ENCODE assay signal across 10 cellular contexts in genomic region chr18:79566841-79567370, GRCh38.
DNase-seq lines count a peak whose midpoint lies in the region; FAIRE-seq and TF ChIP-seq lines count a peak whose summit lies in the region.
"Had no signal": no experiment of that assay in that cellular context is flagged by ENCODE, and none has a peak within 500 bp of the region (broad histone marks: within the 10 kb centered on the region; RNA-seq: fewer than 3 reads in every experiment).

No MANE protein-coding gene starts in this region.

- TF ChIP-seq CTCF in H1 (IDR thresholded peaks at IDR 0.05; ENCODE audit: control extremely low read depth in 1 of 3, insufficient read depth in 1 of 3, low read depth in 1 of 3, low read length in 3 of 3): no peak
- no peak for TF ChIP-seq CTCF in OCI-LY7 (conservative IDR thresholded peaks at IDR 0.05; ENCODE audit: low read length)
- no peak for TF ChIP-seq CTCF in MM.1S (IDR thresholded peaks at IDR 0.05; ENCODE audit: low read length)

- H4K5ac ChIP-seq in H1 (ENCODE audit: insufficient read length, low read depth, low read length): no peak overlapping the region

- H2BK5ac ChIP-seq in H1 (ENCODE audit: low read depth, low read length) (no peak overlapping the region), mesenchymal stem cell (ENCODE audit: low read depth, low read length, poor library complexity, severe bottlenecking) (no peak overlapping the region)

- WGBS in H1 (ENCODE audit: extremely low coverage in 1 of 2, insufficient coverage in 1 of 2, insufficient read length in 1 of 2, insufficient replicate concordance in 2 of 2, low coverage in 1 of 2, low lambda C conversion rate in 2 of 2, missing lambda C conversion rate in 1 of 2), 2 experiments: 85% methylated on average over 22 of the region's 22 CpGs; no CpG with 5 or more reads in 1 of the 2 experiments
- WGBS in mesenchymal stem cell: 94% methylated on average over 22 of the region's 22 CpGs
- 96% methylated on average over 22 of the region's 22 CpGs for WGBS in thymus

- H3K23me2 ChIP-seq in H1 (ENCODE audit: low read depth, low read length): no peaks in the 10 kb centered on the region

- FAIRE-seq in H1 (lab: Jason Lieb, UNC): no peak
- FAIRE-seq: GM18507 had no signal

- no peak overlapping the region for H3K56ac ChIP-seq in H1 (replicated peaks; ENCODE audit: insufficient read length, low read depth, low read length)

- no peak for TF ChIP-seq RAD21 in H1 (IDR thresholded peaks at IDR 0.05 in 1 of 2, conservative IDR thresholded peaks at IDR 0.05 in 1 of 2; ENCODE audit: low read depth in 2 of 2, low read length in 2 of 2)

- DNase-seq in activated effector memory CD4-positive, alpha-beta T cell treated with anti-CD3 and anti-CD28 coated beads, Interleukin-2, amount 50 U/mL, for 16 hours: peak; percentile 57
- DNase-seq in activated effector memory CD4-positive, alpha-beta T cell treated with Interleukin-2 at 50 U/mL for 16 hours: no peak
- DNase-seq in H1 (ENCODE audit: low read depth in 1 of 2, low spot score in 2 of 2): no peak
- DNase-seq in mesenchymal stem cell: no peak
- no peak for DNase-seq in OCI-LY7 (ENCODE audit: low spot score)
- no peak for DNase-seq in MM.1S
- DNase-seq in superior temporal gyrus (ENCODE audit: extremely low spot score): no peak
- DNase-seq: T-helper 1 cell had no signal

- intact Hi-C loops in OCI-LY7 (cut with micrococcal nuclease; ENCODE audit: unreplicated experiment): no loop called here

- H3K4ac ChIP-seq in H1 (replicated peaks; ENCODE audit: insufficient read length, low read depth, low read length) (no peak overlapping the region), mesenchymal stem cell (ENCODE audit: low read depth in 1 of 2, low read length in 2 of 2) (no peak overlapping the region)

- H2BK20ac ChIP-seq in H1 (ENCODE audit: low read length): no peak overlapping the region

- H2BK15ac ChIP-seq in H1 (ENCODE audit: low read length) (no peak overlapping the region), mesenchymal stem cell (ENCODE audit: low read depth, poor library complexity, severe bottlenecking) (peak overlapping the region; percentile 52)

- H3K36me3 ChIP-seq in H1 (ENCODE audit: control insufficient read depth in 2 of 4, insufficient read depth in 4 of 4, low read length in 3 of 4) (no peaks in the 10 kb centered on the region), mesenchymal stem cell (ENCODE audit: control insufficient read depth in 1 of 2, insufficient read depth in 2 of 2, low read depth in 1 of 2, low read length in 2 of 2) (no peaks in the 10 kb centered on the region), thymus (ENCODE audit: control insufficient read depth, insufficient read depth) (no peaks in the 10 kb centered on the region), OCI-LY7 (ENCODE audit: insufficient read depth, low read length) (no peaks in the 10 kb centered on the region), MM.1S (replicated peaks; ENCODE audit: insufficient read depth, low read length) (no peaks in the 10 kb centered on the region)

- H3K27ac ChIP-seq in H1 (ENCODE audit: low read depth, low read length) (no peak overlapping the region), mesenchymal stem cell (ENCODE audit: low read length, poor library complexity, severe bottlenecking) (no peak overlapping the region), thymus (ENCODE audit: low read depth) (peak overlapping the region; percentile 25), OCI-LY7 (ENCODE audit: low read depth, low read length, poor library complexity, severe bottlenecking) (no peak overlapping the region), MM.1S (ENCODE audit: low read length) (no peak overlapping the region)

- H3K14ac ChIP-seq in H1 (ENCODE audit: insufficient read length): no peak overlapping the region
- H3K14ac ChIP-seq in mesenchymal stem cell (ENCODE audit: low read length in 2 of 2): no peak overlapping the region

- H3K9me3 ChIP-seq in H1 (ENCODE audit: insufficient read depth in 2 of 2, low read depth in 1 of 2, low read length in 1 of 2) (peaks cover 0 to 1% of the 10 kb centered on the region in 2 experiments; a peak in 1 of 4 replicates), mesenchymal stem cell (ENCODE audit: control insufficient read depth, low read length) (peaks cover 4% of the 10 kb centered on the region), thymus (ENCODE audit: control insufficient read depth) (no peaks in the 10 kb centered on the region), OCI-LY7 (ENCODE audit: low read length) (peaks cover 11% of the 10 kb centered on the region), MM.1S (replicated peaks; ENCODE audit: insufficient read depth, low read length) (no peaks in the 10 kb centered on the region)

- H4K20me1 ChIP-seq in H1 (replicated peaks in 1 of 2; ENCODE audit: control insufficient read depth in 1 of 2, insufficient read depth in 2 of 2, low read length in 2 of 2) (no peaks in the 10 kb centered on the region), OCI-LY7 (ENCODE audit: insufficient read depth, low read length) (no peaks in the 10 kb centered on the region), MM.1S (ENCODE audit: insufficient read depth, low read length) (no peaks in the 10 kb centered on the region)

- peak overlapping the region; percentile 46; the same call in 1 of the 2 replicates for H2AFZ ChIP-seq in H1 (ENCODE audit: low read length)
- no peak overlapping the region for H2AFZ ChIP-seq in mesenchymal stem cell (ENCODE audit: low read depth, low read length)
- H2AFZ ChIP-seq in OCI-LY7 (ENCODE audit: low read length): no peak overlapping the region
- no peak overlapping the region for H2AFZ ChIP-seq in MM.1S (ENCODE audit: low read length)

- H3K18ac ChIP-seq in H1 (ENCODE audit: extremely low read depth, low read length) (no peak overlapping the region), mesenchymal stem cell (ENCODE audit: low read depth in 1 of 2, low read length in 2 of 2) (no peak overlapping the region)

- H4K8ac ChIP-seq in H1 (ENCODE audit: extremely low read depth, insufficient read depth, low read length) (peak overlapping the region; percentile 53; the same call in 1 of the 2 replicates), mesenchymal stem cell (ENCODE audit: low read length) (peak overlapping the region; percentile 59)

- no peak for TF ChIP-seq POLR2A in H1 (IDR thresholded peaks at IDR 0.05; ENCODE audit: control extremely low read depth in 1 of 2, low read depth in 2 of 2, low read length in 2 of 2)

- H3K27me3 ChIP-seq in H1 (replicated peaks in 1 of 4; ENCODE audit: control insufficient read depth in 3 of 4, extremely low read depth in 1 of 4, insufficient read depth in 3 of 4, low read length in 3 of 4) (no peaks in the 10 kb centered on the region; a peak in 1 of 7 replicates), mesenchymal stem cell (ENCODE audit: control insufficient read depth in 1 of 2, insufficient read depth in 1 of 2, low read length in 2 of 2) (peaks cover 0 to 9% of the 10 kb centered on the region in 2 experiments), thymus (ENCODE audit: control insufficient read depth, insufficient read depth) (no peaks in the 10 kb centered on the region), MM.1S (replicated peaks; ENCODE audit: insufficient read depth, low read length) (no peaks in the 10 kb centered on the region)

- H3K9me2 ChIP-seq in OCI-LY7 (ENCODE audit: insufficient read depth, low read length): no peaks in the 10 kb centered on the region
- no peaks in the 10 kb centered on the region for H3K9me2 ChIP-seq in MM.1S (replicated peaks; ENCODE audit: insufficient read depth, low read length)

- H2BK120ac ChIP-seq in H1 (replicated peaks; ENCODE audit: low read depth, low read length) (no peak overlapping the region), mesenchymal stem cell (ENCODE audit: low read depth, low read length) (no peak overlapping the region)

- no peaks in the 10 kb centered on the region for H3K79me2 ChIP-seq in H1 (ENCODE audit: control insufficient read depth in 1 of 2, insufficient read depth in 2 of 2, low read length in 2 of 2)
- H3K79me2 ChIP-seq in OCI-LY7 (ENCODE audit: insufficient read depth, low read depth, low read length): no peaks in the 10 kb centered on the region
- no peaks in the 10 kb centered on the region for H3K79me2 ChIP-seq in MM.1S (ENCODE audit: low read length)

- CTCF ChIA-PET in H1 (lab: Charles Lee; ENCODE audit: partially characterized antibody) (interaction anchor here (0.9 to 1.4 kb wide), 4 partner anchors 9 to 186 kb away, joined by 3 to 4 read pairs (median 3); no protein-coding TSS in a partner anchor), OCI-LY7 (lab: Charles Lee; ENCODE audit: unreplicated experiment) (no interaction called here)

- H3K4me2 ChIP-seq in H1 (ENCODE audit: insufficient read depth in 1 of 2, low read depth in 2 of 2, low read length in 2 of 2): no peak overlapping the region
- H3K4me2 ChIP-seq in mesenchymal stem cell (ENCODE audit: low read length, poor library complexity, severe bottlenecking): no peak overlapping the region
- H3K4me2 ChIP-seq in OCI-LY7 (ENCODE audit: low read length): no peak overlapping the region
- H3K4me2 ChIP-seq in MM.1S (ENCODE audit: low read depth, low read length): no peak overlapping the region

- H3K23ac ChIP-seq in H1 (ENCODE audit: insufficient read length) (no peak overlapping the region), mesenchymal stem cell (ENCODE audit: low read length in 2 of 2) (no peak overlapping the region)

- POLR2A ChIA-PET in H1 (lab: Charles Lee; ENCODE audit: partially characterized antibody) (no interaction called here), OCI-LY7 (lab: Charles Lee) (no interaction called here)

- H3K4me3 ChIP-seq in H1 (ENCODE audit: extremely low read depth in 1 of 4, insufficient read depth in 2 of 4, low read depth in 3 of 4, low read length in 4 of 4) (no peak overlapping the region), mesenchymal stem cell (ENCODE audit: insufficient read depth in 1 of 2, low read depth in 1 of 2, low read length in 2 of 2) (no peak overlapping the region), thymus (ENCODE audit: low read length) (no peak overlapping the region), OCI-LY7 (ENCODE audit: low read depth, low read length, poor library complexity, severe bottlenecking) (no peak overlapping the region), MM.1S (ENCODE audit: low read length) (no peak overlapping the region)

- TF ChIP-seq EP300 in H1 (IDR thresholded peaks at IDR 0.05; ENCODE audit: borderline replicate concordance in 1 of 2, low read depth in 2 of 2, low read length in 2 of 2): no peak

- H3K79me1 ChIP-seq in H1 (ENCODE audit: low read depth, low read length) (no peaks in the 10 kb centered on the region), mesenchymal stem cell (replicated peaks; ENCODE audit: low read length, poor library complexity, severe bottlenecking) (no peaks in the 10 kb centered on the region)

- H4K91ac ChIP-seq in H1 (replicated peaks; ENCODE audit: insufficient read length, low read length) (no peak overlapping the region), mesenchymal stem cell (ENCODE audit: low read length) (peak overlapping the region; percentile 84)

- H2AK5ac ChIP-seq in H1 (ENCODE audit: low read depth, low read length): no peak overlapping the region
- H2AK5ac ChIP-seq in mesenchymal stem cell (ENCODE audit: low read length, severe bottlenecking): peak overlapping the region; percentile 16

- H2BK12ac ChIP-seq in H1 (ENCODE audit: low read depth, low read length): no peak overlapping the region
- H2BK12ac ChIP-seq in mesenchymal stem cell (ENCODE audit: low read length in 2 of 2): no peak overlapping the region

- H3K4me1 ChIP-seq in H1 (replicated peaks in 1 of 4; ENCODE audit: control insufficient read depth in 3 of 4, insufficient read depth in 4 of 4, low read length in 3 of 4) (peaks cover 0 to 10% (median 6%) of the 10 kb centered on the region in 4 experiments; a peak in 4 of 7 replicates), mesenchymal stem cell (ENCODE audit: control insufficient read depth, insufficient read depth, low read depth, low read length) (peaks cover 32% of the 10 kb centered on the region), thymus (ENCODE audit: control insufficient read depth, insufficient read depth, low read length) (no peaks in the 10 kb centered on the region), OCI-LY7 (ENCODE audit: insufficient read depth, low read length, poor library complexity, severe bottlenecking) (no peaks in the 10 kb centered on the region), MM.1S (ENCODE audit: low read length) (no peaks in the 10 kb centered on the region)

- no peaks in the 10 kb centered on the region for H3F3A ChIP-seq in MM.1S (ENCODE audit: insufficient read depth, low read length)

- H3K9ac ChIP-seq in H1 (replicated peaks in 1 of 4; ENCODE audit: extremely low read depth in 1 of 4, low read depth in 3 of 4, low read length in 3 of 4) (no peak overlapping the region), mesenchymal stem cell (ENCODE audit: low read length) (no peak overlapping the region), MM.1S (ENCODE audit: low read length) (no peak overlapping the region)

- no TSS peak for BruUV-seq in OCI-LY7 (replicated peaks; lab: Mats Ljungman, UMichigan)
